In genomic region chr3:128353991-128354687, GRCh38 we compare ENCODE assay signal across 17 cellular contexts.
A peak's percentile ranks its signal among the peaks of the same experiment; 100 is the strongest.
DNase-seq lines count a peak whose midpoint lies in the region; ATAC-seq and TF ChIP-seq lines count a peak whose summit lies in the region.
"Had no signal": no experiment of that assay in that cellular context is flagged by ENCODE, and none has a peak within 500 bp of the region (broad histone marks: within the 10 kb centered on the region; RNA-seq: fewer than 3 reads in every experiment).

No MANE protein-coding gene starts in this region.

- H3K23ac ChIP-seq in IMR-90 (ENCODE audit: low read depth, low read length): 0 out of 2 replicates have a peak overlapping the region, but pooled peaks have one; percentile 16

- peak; percentile 94 for ATAC-seq in IMR-90 (ENCODE audit: low read depth)
- ATAC-seq in lower lobe of right lung: no peak
- ATAC-seq in GM18502 (IDR thresholded peaks at IDR 0.05; ENCODE audit: poor library complexity, unreplicated experiment): no peak
- ATAC-seq: activated CD8-positive, alpha-beta memory T cell treated with anti-CD3 and anti-CD28 coated beads, Interleukin-2, amount 10 ng/mL, durations not matched to agents 7 days and 5 days; naive thymus-derived CD4-positive, alpha-beta T cell had no signal

- H3K4me2 ChIP-seq in IMR-90 (ENCODE audit: low read depth, low read length): peak overlapping the region; percentile 22; the same call in 1 of the 2 replicates
- H3K4me2 ChIP-seq: BLaER1 had no signal

- H2BK20ac ChIP-seq in IMR-90 (ENCODE audit: low read depth, low read length): no peak overlapping the region

- dilution Hi-C loops in IMR-90 (cut with HindIII; ENCODE audit: low sequenced_read_pairs, unreplicated experiment): no loop called here

- H3K4me1 ChIP-seq in IMR-90 (ENCODE audit: control insufficient read depth, insufficient read depth, low read length) (peaks cover 19% of the 10 kb centered on the region), lower lobe of right lung (peaks cover 20% of the 10 kb centered on the region), testis (peaks cover 17% of the 10 kb centered on the region), vagina (peaks cover 6% of the 10 kb centered on the region), colonic mucosa (no peaks in the 10 kb centered on the region)
- H3K4me1 ChIP-seq: breast epithelium had no signal

- no peak overlapping the region for H4K91ac ChIP-seq in IMR-90 (ENCODE audit: insufficient read depth, low read depth, low read length)

- DNase-seq in IMR-90: peak; percentile 69
- DNase-seq in choroid plexus epithelial cell (ENCODE audit: low read depth): peak; percentile 48
- peak; percentile 34 for DNase-seq in lower lobe of right lung
- peak; percentile 34 for DNase-seq in testis
- no peak for DNase-seq in vagina (ENCODE audit: extremely low spot score in 2 of 2)
- DNase-seq in inferior parietal cortex (ENCODE audit: extremely low spot score): no peak
- DNase-seq in colonic mucosa: no peak
- DNase-seq: activated CD8-positive, alpha-beta memory T cell treated with anti-CD3 and anti-CD28 coated beads, Interleukin-2, amount 10 ng/mL, durations not matched to agents 7 days and 5 days; activated gamma-delta T cell; DMS 273 treated with DMSO at 0.1 percent for 48 hours; effector CD4-positive, alpha-beta T cell; naive thymus-derived CD4-positive, alpha-beta T cell; NCI-H187 treated with DMSO at 0.1 percent for 48 hours; SHP77 had no signal

- H3K9me3 ChIP-seq in IMR-90 (ENCODE audit: control insufficient read depth, insufficient read depth, low read length) (no peaks in the 10 kb centered on the region), lower lobe of right lung (no peaks in the 10 kb centered on the region), testis (no peaks in the 10 kb centered on the region), vagina (no peaks in the 10 kb centered on the region), colonic mucosa (no peaks in the 10 kb centered on the region)
- H3K9me3 ChIP-seq: BLaER1, breast epithelium had no signal

- CTCF ChIA-PET in IMR-90 (lab: Yijun Ruan, JAX): interaction anchor here (0.8 kb wide), 1 partner anchor 128 kb away, joined by 3 read pairs; no protein-coding TSS in a partner anchor

- H3K18ac ChIP-seq in IMR-90 (ENCODE audit: low read depth, low read length): 0 out of 2 replicates have a peak overlapping the region, but pooled peaks have one; percentile 3

- H2AK5ac ChIP-seq in IMR-90 (ENCODE audit: low read depth, low read length): peak overlapping the region; percentile 79; the same call in 1 of the 2 replicates

- H3K9ac ChIP-seq in IMR-90 (ENCODE audit: low read depth, low read length) (no peak overlapping the region), colonic mucosa (ENCODE audit: low read depth in 2 of 2, low read length in 2 of 2) (no peak overlapping the region)
- H3K9ac ChIP-seq: BLaER1 had no signal

- peaks cover 33% of the 10 kb centered on the region for H4K20me1 ChIP-seq in IMR-90 (ENCODE audit: insufficient read depth, low read length)

- H2BK120ac ChIP-seq in IMR-90 (ENCODE audit: low read depth, low read length): peak overlapping the region; percentile 29; the same call in 1 of the 2 replicates

- no peak for TF ChIP-seq RAD21 in IMR-90 (IDR thresholded peaks at IDR 0.05; ENCODE audit: low read length)

- BruUV-seq in IMR-90 (replicated peaks; lab: Mats Ljungman, UMichigan): no TSS peak

- no peak for TF ChIP-seq POLR2A in IMR-90 (IDR thresholded peaks at IDR 0.05; ENCODE audit: low read depth, low read length)
- no peak for TF ChIP-seq POLR2A in testis (IDR thresholded peaks at IDR 0.05)
- no peak for TF ChIP-seq POLR2A in vagina (IDR thresholded peaks at IDR 0.05)

- H3K4ac ChIP-seq in IMR-90 (ENCODE audit: low read depth, low read length): peak overlapping the region; percentile 63

- intact Hi-C loops in IMR-90 (cut with micrococcal nuclease): no loop called here
- intact Hi-C loops in lower lobe of right lung (cut with DNase I): no loop called here
- intact Hi-C loops in testis (cut with DNase I; ENCODE audit: low total_unique reads): no loop called here
- intact Hi-C loops in vagina (cut with DNase I): no loop called here
- intact Hi-C loops in colonic mucosa (cut with DNase I): no loop called here

- H3K4me3 ChIP-seq in IMR-90 (ENCODE audit: insufficient read depth, low read depth, low read length): no peak overlapping the region
- no peak overlapping the region for H3K4me3 ChIP-seq in choroid plexus epithelial cell (ENCODE audit: low read depth, low read length)
- H3K4me3 ChIP-seq in lower lobe of right lung: no peak overlapping the region
- H3K4me3 ChIP-seq in testis: no peak overlapping the region
- H3K4me3 ChIP-seq in vagina: no peak overlapping the region
- no peak overlapping the region for H3K4me3 ChIP-seq in colonic mucosa
- H3K4me3 ChIP-seq: BLaER1, breast epithelium had no signal

- H4K8ac ChIP-seq in IMR-90 (ENCODE audit: low read depth in 2 of 2, low read length in 2 of 2): no peak overlapping the region

- TF ChIP-seq CTCF in IMR-90 (conservative IDR thresholded peaks at IDR 0.05; ENCODE audit: low read depth, low read length) (no peak), choroid plexus epithelial cell (conservative IDR thresholded peaks at IDR 0.05; ENCODE audit: low read depth, low read length) (no peak), lower lobe of right lung (IDR thresholded peaks at IDR 0.05) (no peak), testis (IDR thresholded peaks at IDR 0.05) (no peak), vagina (IDR thresholded peaks at IDR 0.05) (no peak), colonic mucosa (IDR thresholded peaks at IDR 0.05) (no peak)

- H3K56ac ChIP-seq in IMR-90 (ENCODE audit: extremely low read depth, insufficient read depth, low read length): no peak overlapping the region

- no peak overlapping the region for H2BK5ac ChIP-seq in IMR-90 (ENCODE audit: low read depth, low read length, poor library complexity, severe bottlenecking)

- H2AK9ac ChIP-seq in IMR-90 (replicated peaks; ENCODE audit: low read depth, low read length, poor library complexity): peak overlapping the region; percentile 73

- peaks cover 0 to 16% of the 10 kb centered on the region in 2 experiments; a peak in 1 of 4 replicates for H3K79me1 ChIP-seq in IMR-90 (ENCODE audit: low read depth in 1 of 2, low read length in 2 of 2)

- no peak overlapping the region for H2BK15ac ChIP-seq in IMR-90 (ENCODE audit: low read depth, low read length)

- H3K14ac ChIP-seq in IMR-90 (replicated peaks; ENCODE audit: low read depth, low read length): 0 out of 2 replicates have a peak overlapping the region, but pooled peaks have one; percentile 18

- H3K27me3 ChIP-seq in IMR-90 (ENCODE audit: control insufficient read depth, insufficient read depth, low read length) (no peaks in the 10 kb centered on the region), lower lobe of right lung (ENCODE audit: low read depth) (no peaks in the 10 kb centered on the region), testis (no peaks in the 10 kb centered on the region), vagina (no peaks in the 10 kb centered on the region), colonic mucosa (no peaks in the 10 kb centered on the region)
- H3K27me3 ChIP-seq: BLaER1, breast epithelium had no signal

- H3K36me3 ChIP-seq in IMR-90 (ENCODE audit: control insufficient read depth, insufficient read depth, low read length) (peaks cover 4% of the 10 kb centered on the region), lower lobe of right lung (peaks cover 7% of the 10 kb centered on the region), testis (ENCODE audit: low read depth, missing control alignments) (no peaks in the 10 kb centered on the region), vagina (peaks cover 0 to 11% of the 10 kb centered on the region in 2 donors), colonic mucosa (no peaks in the 10 kb centered on the region)
- H3K36me3 ChIP-seq: breast epithelium had no signal

- WGBS in IMR-90 (ENCODE audit: extremely low coverage in 2 of 2, insufficient read length in 1 of 2), 2 experiments: 47% methylated on average over 4 of the region's 10 CpGs; no CpG with 5 or more reads in 1 of the 2 experiments
- 55 to 56% methylated on average over 10 of the region's 10 CpGs for whole genome bisulfite sequencing in testis, 2 donors

- no peak overlapping the region for H4K5ac ChIP-seq in IMR-90 (ENCODE audit: low read depth, low read length)

- in situ Hi-C loops in IMR-90 (cut with MboI; ENCODE audit: low sequenced_read_pairs): no loop called here

- peak overlapping the region; percentile 59 for H2AFZ ChIP-seq in IMR-90 (replicated peaks; ENCODE audit: low read length, poor library complexity)

- H3K27ac ChIP-seq in IMR-90 (ENCODE audit: insufficient read depth, low read length) (no peak overlapping the region), lower lobe of right lung (no peak overlapping the region), testis (no peak overlapping the region), vagina (no peak overlapping the region), colonic mucosa (no peak overlapping the region)
- H3K27ac ChIP-seq: BLaER1, breast epithelium had no signal

- POLR2A ChIA-PET in IMR-90 (lab: Charles Lee; ENCODE audit: unreplicated experiment): no interaction called here

- peaks cover 15% of the 10 kb centered on the region; the same call in 1 of the 2 replicates for H3K9me1 ChIP-seq in IMR-90 (ENCODE audit: insufficient read depth, low read length)

TF ChIP-seq in IMR-90, 13 proteins besides CTCF, POLR2A, EP300 and RAD21 (continues in another document):
- no peak for TF ChIP-seq FOS (IDR thresholded peaks at IDR 0.05; ENCODE audit: low read depth, low read length)
- TF ChIP-seq MXI1 (IDR thresholded peaks at IDR 0.05; ENCODE audit: borderline replicate concordance, low read depth, low read length): no peak
- TF ChIP-seq ELK1 (IDR thresholded peaks at IDR 0.05; ENCODE audit: borderline replicate concordance, low read depth, low read length): no peak
- TF ChIP-seq MAZ (IDR thresholded peaks at IDR 0.05; ENCODE audit: borderline replicate concordance, low read depth, low read length): 0 out of 2 replicates have a peak, but pooled peaks have one; percentile 22
- no peak for TF ChIP-seq SMC3 (IDR thresholded peaks at IDR 0.05; ENCODE audit: low read depth, low read length)
- TF ChIP-seq NFE2L2 (IDR thresholded peaks at IDR 0.05; ENCODE audit: low read depth, low read length): no peak
- no peak for TF ChIP-seq CHD1 (IDR thresholded peaks at IDR 0.05; ENCODE audit: low read depth, low read length)

Comparison
In these comparisons a context has a peak if more than half of its experiments do, and no peak if none do; other contexts are left out.
1. DNase-seq: peak in IMR-90 (single experiment), choroid plexus epithelial cell (single experiment), lower lobe of right lung (single experiment) and testis (single experiment); none in vagina (0 of 2), inferior parietal cortex (single experiment) and colonic mucosa (single experiment).